Comparison of ENCODE assay signal across 2 cellular contexts in the genomic region with DNA sequence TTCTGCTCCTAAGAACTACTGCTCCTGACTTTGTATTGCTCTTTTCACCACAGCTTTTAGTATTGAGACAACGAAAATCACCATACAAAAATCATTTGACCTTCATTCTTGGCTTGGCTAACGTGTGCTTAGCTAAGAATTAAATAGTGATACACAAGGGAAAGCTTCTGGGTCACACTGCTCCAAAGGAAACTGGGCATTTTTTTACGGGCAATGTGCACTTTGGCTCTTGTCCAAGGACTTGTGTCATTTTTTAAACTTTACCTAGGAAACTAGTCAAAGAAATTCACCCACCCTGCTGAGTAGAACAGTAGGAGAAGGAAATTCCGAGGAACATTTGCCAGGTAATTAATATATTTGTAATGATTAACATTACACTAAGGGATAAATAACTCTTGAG.
TF ChIP-seq lines count a peak whose summit lies in the region.

No MANE protein-coding gene starts in this region.

TF ChIP-seq in liver, 16 proteins besides CTCF, POLR2A, EP300 and RAD21:
- no peak for TF ChIP-seq FOXA2 (IDR thresholded peaks at IDR 0.05)
- no peak for TF ChIP-seq TAF1 (conservative IDR thresholded peaks at IDR 0.05)
- TF ChIP-seq, protein P1, sequence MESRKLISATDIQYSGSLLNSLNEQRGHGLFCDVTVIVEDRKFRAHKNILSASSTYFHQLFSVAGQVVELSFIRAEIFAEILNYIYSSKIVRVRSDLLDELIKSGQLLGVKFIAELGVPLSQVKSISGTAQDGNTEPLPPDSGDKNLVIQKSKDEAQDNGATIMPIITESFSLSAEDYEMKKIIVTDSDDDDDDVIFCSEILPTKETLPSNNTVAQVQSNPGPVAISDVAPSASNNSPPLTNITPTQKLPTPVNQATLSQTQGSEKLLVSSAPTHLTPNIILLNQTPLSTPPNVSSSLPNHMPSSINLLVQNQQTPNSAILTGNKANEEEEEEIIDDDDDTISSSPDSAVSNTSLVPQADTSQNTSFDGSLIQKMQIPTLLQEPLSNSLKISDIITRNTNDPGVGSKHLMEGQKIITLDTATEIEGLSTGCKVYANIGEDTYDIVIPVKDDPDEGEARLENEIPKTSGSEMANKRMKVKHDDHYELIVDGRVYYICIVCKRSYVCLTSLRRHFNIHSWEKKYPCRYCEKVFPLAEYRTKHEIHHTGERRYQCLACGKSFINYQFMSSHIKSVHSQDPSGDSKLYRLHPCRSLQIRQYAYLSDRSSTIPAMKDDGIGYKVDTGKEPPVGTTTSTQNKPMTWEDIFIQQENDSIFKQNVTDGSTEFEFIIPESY (IDR thresholded peaks at IDR 0.05): no peak
- no peak for TF ChIP-seq GABPA (IDR thresholded peaks at IDR 0.05 in 1 of 2, conservative IDR thresholded peaks at IDR 0.05 in 1 of 2)
- peak; percentile 38 for TF ChIP-seq YY1 (IDR thresholded peaks at IDR 0.05)
- TF ChIP-seq, protein P2, sequence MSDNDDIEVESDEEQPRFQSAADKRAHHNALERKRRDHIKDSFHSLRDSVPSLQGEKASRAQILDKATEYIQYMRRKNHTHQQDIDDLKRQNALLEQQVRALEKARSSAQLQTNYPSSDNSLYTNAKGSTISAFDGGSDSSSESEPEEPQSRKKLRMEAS (IDR thresholded peaks at IDR 0.05): peak; percentile 27
- TF ChIP-seq, protein P3, sequence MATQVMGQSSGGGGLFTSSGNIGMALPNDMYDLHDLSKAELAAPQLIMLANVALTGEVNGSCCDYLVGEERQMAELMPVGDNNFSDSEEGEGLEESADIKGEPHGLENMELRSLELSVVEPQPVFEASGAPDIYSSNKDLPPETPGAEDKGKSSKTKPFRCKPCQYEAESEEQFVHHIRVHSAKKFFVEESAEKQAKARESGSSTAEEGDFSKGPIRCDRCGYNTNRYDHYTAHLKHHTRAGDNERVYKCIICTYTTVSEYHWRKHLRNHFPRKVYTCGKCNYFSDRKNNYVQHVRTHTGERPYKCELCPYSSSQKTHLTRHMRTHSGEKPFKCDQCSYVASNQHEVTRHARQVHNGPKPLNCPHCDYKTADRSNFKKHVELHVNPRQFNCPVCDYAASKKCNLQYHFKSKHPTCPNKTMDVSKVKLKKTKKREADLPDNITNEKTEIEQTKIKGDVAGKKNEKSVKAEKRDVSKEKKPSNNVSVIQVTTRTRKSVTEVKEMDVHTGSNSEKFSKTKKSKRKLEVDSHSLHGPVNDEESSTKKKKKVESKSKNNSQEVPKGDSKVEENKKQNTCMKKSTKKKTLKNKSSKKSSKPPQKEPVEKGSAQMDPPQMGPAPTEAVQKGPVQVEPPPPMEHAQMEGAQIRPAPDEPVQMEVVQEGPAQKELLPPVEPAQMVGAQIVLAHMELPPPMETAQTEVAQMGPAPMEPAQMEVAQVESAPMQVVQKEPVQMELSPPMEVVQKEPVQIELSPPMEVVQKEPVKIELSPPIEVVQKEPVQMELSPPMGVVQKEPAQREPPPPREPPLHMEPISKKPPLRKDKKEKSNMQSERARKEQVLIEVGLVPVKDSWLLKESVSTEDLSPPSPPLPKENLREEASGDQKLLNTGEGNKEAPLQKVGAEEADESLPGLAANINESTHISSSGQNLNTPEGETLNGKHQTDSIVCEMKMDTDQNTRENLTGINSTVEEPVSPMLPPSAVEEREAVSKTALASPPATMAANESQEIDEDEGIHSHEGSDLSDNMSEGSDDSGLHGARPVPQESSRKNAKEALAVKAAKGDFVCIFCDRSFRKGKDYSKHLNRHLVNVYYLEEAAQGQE (IDR thresholded peaks at IDR 0.05): peak; percentile 34
- peak; percentile 34 to 65 for TF ChIP-seq RXRA (IDR thresholded peaks at IDR 0.05)
- TF ChIP-seq SP1 (IDR thresholded peaks at IDR 0.05): peak; percentile 42
- peak in 1 of 2 donors; percentile 17 for TF ChIP-seq JUND (IDR thresholded peaks at IDR 0.05)
- TF ChIP-seq HNF4A (conservative IDR thresholded peaks at IDR 0.05): peak; percentile 44 to 61

TF ChIP-seq in HepG2, 621 proteins besides CTCF, POLR2A, EP300 and RAD21:
- TF ChIP-seq SP140L (CRISPR knock-in tag; IDR thresholded peaks at IDR 0.05; ENCODE audit: borderline replicate concordance): no peak
- no peak for TF ChIP-seq JUNB (CRISPR knock-in tag; IDR thresholded peaks at IDR 0.05; ENCODE audit: borderline replicate concordance)
- TF ChIP-seq, protein P4, sequence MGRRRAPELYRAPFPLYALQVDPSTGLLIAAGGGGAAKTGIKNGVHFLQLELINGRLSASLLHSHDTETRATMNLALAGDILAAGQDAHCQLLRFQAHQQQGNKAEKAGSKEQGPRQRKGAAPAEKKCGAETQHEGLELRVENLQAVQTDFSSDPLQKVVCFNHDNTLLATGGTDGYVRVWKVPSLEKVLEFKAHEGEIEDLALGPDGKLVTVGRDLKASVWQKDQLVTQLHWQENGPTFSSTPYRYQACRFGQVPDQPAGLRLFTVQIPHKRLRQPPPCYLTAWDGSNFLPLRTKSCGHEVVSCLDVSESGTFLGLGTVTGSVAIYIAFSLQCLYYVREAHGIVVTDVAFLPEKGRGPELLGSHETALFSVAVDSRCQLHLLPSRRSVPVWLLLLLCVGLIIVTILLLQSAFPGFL (CRISPR knock-in tag; IDR thresholded peaks at IDR 0.05): no peak
- TF ChIP-seq, protein P5, sequence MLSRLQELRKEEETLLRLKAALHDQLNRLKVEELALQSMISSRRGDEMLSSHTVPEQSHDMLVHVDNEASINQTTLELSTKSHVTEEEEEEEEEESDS (CRISPR knock-in tag; IDR thresholded peaks at IDR 0.05; ENCODE audit: borderline replicate concordance): no peak
- no peak for TF ChIP-seq RXRB (CRISPR knock-in tag; IDR thresholded peaks at IDR 0.05; ENCODE audit: borderline replicate concordance)
- TF ChIP-seq, protein P6, sequence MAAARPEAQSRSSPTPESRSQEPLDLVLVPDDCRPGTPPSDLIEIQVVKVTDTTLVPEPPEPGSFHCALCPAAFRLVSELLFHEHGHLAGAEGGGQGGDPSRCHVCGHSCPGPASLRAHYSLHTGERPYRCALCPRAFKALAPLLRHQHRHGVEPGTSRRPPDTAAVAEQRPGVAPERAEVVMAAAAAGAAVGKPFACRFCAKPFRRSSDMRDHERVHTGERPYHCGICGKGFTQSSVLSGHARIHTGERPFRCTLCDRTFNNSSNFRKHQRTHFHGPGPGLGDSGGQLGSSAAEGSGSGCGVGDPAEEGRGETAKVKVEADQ (CRISPR knock-in tag; IDR thresholded peaks at IDR 0.05; ENCODE audit: borderline replicate concordance): no peak
- TF ChIP-seq, protein P7, sequence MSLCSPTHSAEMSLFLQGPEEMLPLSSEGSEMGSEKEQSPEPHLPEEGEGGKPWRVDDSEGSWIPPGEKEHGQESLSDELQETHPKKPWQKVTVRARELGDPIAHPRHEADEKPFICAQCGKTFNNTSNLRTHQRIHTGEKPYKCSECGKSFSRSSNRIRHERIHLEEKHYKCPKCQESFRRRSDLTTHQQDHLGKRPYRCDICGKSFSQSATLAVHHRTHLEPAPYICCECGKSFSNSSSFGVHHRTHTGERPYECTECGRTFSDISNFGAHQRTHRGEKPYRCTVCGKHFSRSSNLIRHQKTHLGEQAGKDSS (CRISPR knock-in tag; IDR thresholded peaks at IDR 0.05; ENCODE audit: borderline replicate concordance, low read depth): no peak
- TF ChIP-seq ZNF7 (CRISPR knock-in tag; IDR thresholded peaks at IDR 0.05): no peak
- TF ChIP-seq KDM2A (CRISPR knock-in tag; IDR thresholded peaks at IDR 0.05; ENCODE audit: borderline replicate concordance, low read depth): no peak
- no peak for TF ChIP-seq ZNF563 (CRISPR knock-in tag; IDR thresholded peaks at IDR 0.05)
- TF ChIP-seq ZFY (CRISPR knock-in tag; IDR thresholded peaks at IDR 0.05): no peak
- no peak for TF ChIP-seq KDM5A (IDR thresholded peaks at IDR 0.05; ENCODE audit: borderline replicate concordance, low read length)
- TF ChIP-seq ZNF891 (CRISPR knock-in tag; IDR thresholded peaks at IDR 0.05): no peak
- no peak for TF ChIP-seq NFIC (IDR thresholded peaks at IDR 0.05; ENCODE audit: low read length)
- no peak for TF ChIP-seq ZNF788 (CRISPR knock-in tag; IDR thresholded peaks at IDR 0.05; ENCODE audit: borderline replicate concordance)
- no peak for TF ChIP-seq ATF7 (IDR thresholded peaks at IDR 0.05)
- TF ChIP-seq ATF7 (CRISPR knock-in tag; IDR thresholded peaks at IDR 0.05): no peak
- no peak for TF ChIP-seq SETDB1 (CRISPR knock-in tag; IDR thresholded peaks at IDR 0.05; ENCODE audit: borderline replicate concordance)
- no peak for TF ChIP-seq ZNF530 (CRISPR knock-in tag; IDR thresholded peaks at IDR 0.05; ENCODE audit: low read depth)
- TF ChIP-seq HNF4G (IDR thresholded peaks at IDR 0.05; ENCODE audit: borderline replicate concordance, low read depth, low read length): no peak
- TF ChIP-seq HNF4G (CRISPR knock-in tag; IDR thresholded peaks at IDR 0.05; ENCODE audit: borderline replicate concordance, low read depth): no peak
- TF ChIP-seq ZNF607 (CRISPR knock-in tag; IDR thresholded peaks at IDR 0.05; ENCODE audit: borderline replicate concordance): no peak
